In genomic region chr11:14650064-14650463, GRCh38 we compare ENCODE assay signal across 1 cellular context.
TF ChIP-seq lines count a peak whose summit lies in the region.

No MANE protein-coding gene starts in this region.

TF ChIP-seq in HEK293T, 16 proteins besides CTCF, POLR2A, EP300 and RAD21 (continued from another document):
- TF ChIP-seq, protein P1, sequence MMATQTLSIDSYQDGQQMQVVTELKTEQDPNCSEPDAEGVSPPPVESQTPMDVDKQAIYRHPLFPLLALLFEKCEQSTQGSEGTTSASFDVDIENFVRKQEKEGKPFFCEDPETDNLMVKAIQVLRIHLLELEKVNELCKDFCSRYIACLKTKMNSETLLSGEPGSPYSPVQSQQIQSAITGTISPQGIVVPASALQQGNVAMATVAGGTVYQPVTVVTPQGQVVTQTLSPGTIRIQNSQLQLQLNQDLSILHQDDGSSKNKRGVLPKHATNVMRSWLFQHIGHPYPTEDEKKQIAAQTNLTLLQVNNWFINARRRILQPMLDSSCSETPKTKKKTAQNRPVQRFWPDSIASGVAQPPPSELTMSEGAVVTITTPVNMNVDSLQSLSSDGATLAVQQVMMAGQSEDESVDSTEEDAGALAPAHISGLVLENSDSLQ (IDR thresholded peaks at IDR 0.05): no peak
- TF ChIP-seq TARDBP (IDR thresholded peaks at IDR 0.05): no peak
- peak; percentile 15; the same call in 1 of the 2 replicates for TF ChIP-seq ZNF384 (IDR thresholded peaks at IDR 0.05)
- TF ChIP-seq BHLHE40 (IDR thresholded peaks at IDR 0.05; ENCODE audit: borderline replicate concordance): no peak
- TF ChIP-seq ARNT (IDR thresholded peaks at IDR 0.05): no peak
